Comparison of ENCODE assay signal across 8 cellular contexts in the genomic region with DNA sequence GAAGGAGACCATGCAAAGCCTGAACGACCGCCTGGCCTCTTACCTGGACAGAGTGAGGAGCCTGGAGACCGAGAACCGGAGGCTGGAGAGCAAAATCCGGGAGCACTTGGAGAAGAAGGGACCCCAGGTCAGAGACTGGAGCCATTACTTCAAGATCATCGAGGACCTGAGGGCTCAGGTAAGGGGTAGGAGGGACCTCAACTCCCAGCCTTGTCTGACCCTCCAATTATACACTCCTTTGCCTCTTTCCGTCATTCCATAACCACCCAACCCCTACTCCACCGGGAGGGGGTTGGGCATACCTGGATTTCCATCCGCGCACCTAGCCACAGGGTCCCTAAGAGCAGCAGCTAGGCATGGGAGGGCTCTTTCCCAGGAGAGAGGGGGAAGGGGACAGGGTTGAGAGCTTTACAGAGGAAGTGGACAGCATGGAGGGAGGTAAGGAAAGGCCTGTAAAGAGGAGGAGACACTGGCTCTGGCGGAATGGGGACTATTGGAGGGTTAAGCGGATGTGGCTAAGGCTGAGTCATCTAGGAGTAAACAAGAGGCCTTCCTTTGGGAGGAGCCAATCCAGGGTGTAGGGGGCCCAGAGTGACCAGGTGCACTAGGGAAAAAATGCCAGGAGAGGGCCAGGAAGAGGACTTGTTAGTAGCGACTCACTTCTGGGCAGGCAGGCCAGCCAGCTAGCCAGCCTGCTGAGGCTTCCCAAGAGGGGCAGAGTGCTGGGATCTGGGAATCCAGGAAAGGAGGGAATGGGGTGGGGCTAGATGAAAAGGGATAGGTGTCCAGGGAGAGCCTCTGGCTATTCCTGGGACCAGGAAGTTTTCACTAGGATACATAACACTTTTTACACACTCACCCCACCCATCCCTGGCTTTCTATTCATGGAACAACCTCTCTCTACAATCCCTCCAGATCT. TPM values are rescaled to one million over a fixed set of nuclear protein-coding genes. Genes with fewer than 3 reads are reported as not detected.
A peak's percentile ranks its signal among the peaks of the same experiment; 100 is the strongest.
DNase-seq lines count a peak whose midpoint lies in the region; ATAC-seq, FAIRE-seq and TF ChIP-seq lines count a peak whose summit lies in the region.

No MANE protein-coding gene starts in this region.

- H3K4me1 ChIP-seq in HepG2 (ENCODE audit: insufficient read depth, low read length), result peaks cover 68% of the 10 kb centered on the region
- no peaks in the 10 kb centered on the region for H3K4me1 ChIP-seq in urinary bladder (ENCODE audit: insufficient read depth)

- DNase-seq in SIG-M5 treated with dmso at 0.1 percent for 504 hours (lab: John Stamatoyannopoulos, UW; ENCODE audit: unreplicated experiment) (peak; percentile 40), SIG-M5 (lab: John Stamatoyannopoulos, UW) (no peak), NCI-H526 treated with DMSO at 0.1 percent for 48 hours (lab: John Stamatoyannopoulos, UW) (peak; percentile 39), HepG2 (ENCODE audit: low spot score) (peak; percentile 98), C1 segment of cervical spinal cord (lab: John Stamatoyannopoulos, UW) (no peak)
- DNase-seq in central memory CD8-positive, alpha-beta T cell (ENCODE audit: low spot score in 2 of 2), result no peak

- peak overlapping the region; percentile 100 for H3K9ac ChIP-seq in HepG2 (ENCODE audit: insufficient read depth, low read depth, low read length)

- H3K4me1 Mint-ChIP-seq in central memory CD8-positive, alpha-beta T cell, result no peaks in the 10 kb centered on the region

- peak; percentile 81 for TF ChIP-seq RAD21 in HepG2 (CRISPR knock-in tag; IDR thresholded peaks at IDR 0.05)

- CTCF ChIA-PET in HepG2 (lab: Yijun Ruan, JAX; ENCODE audit: low intra/inter-chr PET ratio, low total read pairs), result interaction anchor here (0.8 to 1.3 kb wide), 3 partner anchors 27 to 45 kb away, joined by 3 to 8 read pairs (median 4); partner anchors contain the start of gene KRT8

- peak overlapping the region; percentile 74 for H3K4me3 Mint-ChIP-seq in central memory CD8-positive, alpha-beta T cell

- no peak overlapping the region for H2AFZ ChIP-seq in HepG2 (ENCODE audit: low read length)

- H3K79me2 ChIP-seq in HepG2 (ENCODE audit: insufficient read depth, low read length), result peaks cover 31% of the 10 kb centered on the region

- peak; percentile 42; the same call in 1 of the 2 replicates for TF ChIP-seq CTCF in HepG2 (CRISPR knock-in tag; IDR thresholded peaks at IDR 0.05)

- peaks cover 10 to 31% of the 10 kb centered on the region in 2 experiments for H3K36me3 ChIP-seq in HepG2 (replicated peaks in 1 of 2; ENCODE audit: control insufficient read depth in 1 of 2, insufficient read depth in 2 of 2, low read length in 2 of 2)
- no peaks in the 10 kb centered on the region for H3K36me3 ChIP-seq in urinary bladder (ENCODE audit: insufficient read depth)

- H3K27ac ChIP-seq in HepG2 (ENCODE audit: extremely low read length, insufficient read depth, low read length) (peak overlapping the region; percentile 100), urinary bladder (ENCODE audit: low read depth) (peak overlapping the region; percentile 62)

- under 1% methylated on average over 13 of the region's 13 CpGs for WGBS in HepG2 (ENCODE audit: low lambda C conversion rate)
- 43% methylated on average over 13 of the region's 13 CpGs for whole genome bisulfite sequencing in urinary bladder

- H3K4me3 ChIP-seq in HepG2 (replicated peaks in 1 of 3; ENCODE audit: insufficient read depth in 1 of 3, low read depth in 2 of 3, low read length in 3 of 3) (peak overlapping the region; percentile 88 to 100 (median 99)), urinary bladder (ENCODE audit: low read depth, low read length) (peak overlapping the region; percentile 56)

- peaks cover 0 to 2% of the 10 kb centered on the region in 2 experiments; a peak in 1 of 5 replicates for H3K27me3 ChIP-seq in HepG2 (ENCODE audit: control insufficient read depth in 1 of 2, insufficient read depth in 2 of 2, low read length in 2 of 2)

- TF ChIP-seq EP300 in HepG2 (IDR thresholded peaks at IDR 0.05; ENCODE audit: low read depth in 2 of 2, low read length in 2 of 2) (peak in 1 of 2 experiments; percentile 90; a peak in 2 of 4 replicates), HepG2 (CRISPR knock-in tag; IDR thresholded peaks at IDR 0.05; ENCODE audit: borderline replicate concordance) (no peak; the same call in 1 of the 2 replicates)

- H3K9me3 Mint-ChIP-seq in central memory CD8-positive, alpha-beta T cell, result no peaks in the 10 kb centered on the region

- TSS peak; percentile 88 for BruUV-seq in HepG2 (replicated peaks; lab: Mats Ljungman, UMichigan)

- no peaks in the 10 kb centered on the region for H3K36me3 Mint-ChIP-seq in central memory CD8-positive, alpha-beta T cell (ENCODE audit: insufficient read depth)

- in situ Hi-C loops in HepG2 (cut with HindIII; ENCODE audit: extremely low pct_ligation_motif_present, low pct_unique_long_range_greater_than_20kb), result no loop called here

- H3K4me2 ChIP-seq in HepG2 (ENCODE audit: low read depth, low read length), result peak overlapping the region; percentile 99

- peak; percentile 83 for FAIRE-seq in HepG2 (lab: Jason Lieb, UNC)

- no peaks in the 10 kb centered on the region for H3K9me3 ChIP-seq in HepG2 (ENCODE audit: low read length)

- peaks cover 32% of the 10 kb centered on the region for H4K20me1 ChIP-seq in HepG2 (ENCODE audit: insufficient read depth, low read length)

- POLR2A ChIA-PET in HepG2 (lab: Yijun Ruan, JAX), result interaction anchor here (0.6 to 9.8 kb wide), 26 partner anchors 8 to 917 kb away, joined by 3 to 437 read pairs (median 6); partner anchors contain the start of genes EIF4B and KRT8

- TF ChIP-seq POLR2A in HepG2 (IDR thresholded peaks at IDR 0.05; ENCODE audit: insufficient read depth in 1 of 2, low read depth in 2 of 2, low read length in 2 of 2), result peak; percentile 82 to 96

- H3K27me3 Mint-ChIP-seq in central memory CD8-positive, alpha-beta T cell, result peaks cover 12% of the 10 kb centered on the region

- intact Hi-C loops in HepG2 (cut with micrococcal nuclease; ENCODE audit: unreplicated experiment), result loop anchor here (2.0 kb wide), 1 partner anchor 45 kb away; the partner anchor contains the start of gene KRT8

- no peak for ATAC-seq in central memory CD8-positive, alpha-beta T cell (replicated peaks; ENCODE audit: extremely low read depth, poor library complexity, severe bottlenecking)
- ATAC-seq in HepG2, result peak; percentile 83
- ATAC-seq in GM21786 (IDR thresholded peaks at IDR 0.05; ENCODE audit: unreplicated experiment), result no peak

- H3K27ac Mint-ChIP-seq in central memory CD8-positive, alpha-beta T cell (ENCODE audit: low read depth), result peak overlapping the region; percentile 6

RNA-seq across cellular contexts. Expression of gene KRT18, which starts 0.8 kb away (rescaled TPM):
- total RNA-seq in HepG2 (2016; rRNA removed; fragmentation: Illumina TruSeq; extraction: Trizol), result 618 and 762 TPM in 2 replicates
- total RNA-seq in HepG2 (2016; cell fraction: cytosol; rRNA removed; fragmentation: Illumina TruSeq; extraction: Trizol; ENCODE audit: low read depth), result 344 and 369 TPM in 2 replicates
- total RNA-seq in HepG2 (2016; cell fraction: insoluble cytoplasmic fraction; rRNA removed; fragmentation: Illumina TruSeq; extraction: Trizol), result 631 and 704 TPM in 2 replicates
- total RNA-seq in HepG2 (2016; cell fraction: membrane; rRNA removed; fragmentation: Illumina TruSeq; extraction: Trizol), result 289 and 321 TPM in 2 replicates
- 291 and 298 TPM in 2 replicates for total RNA-seq in HepG2 (2016; cell fraction: nucleus; rRNA removed; fragmentation: Illumina TruSeq; extraction: Trizol)
- polyA plus RNA-seq in HepG2 (2011; rRNA removed), result 433 and 436 TPM in 2 replicates
- 543 and 742 TPM in 2 replicates for polyA plus RNA-seq in HepG2 (2011; cell fraction: cytosol; rRNA removed)
- polyA plus RNA-seq in HepG2 (2011; cell fraction: nucleus; rRNA removed), result 328 and 341 TPM in 2 replicates
- polyA plus RNA-seq in HepG2 (2012), result 356 and 426 TPM in 2 replicates
- 354 and 399 TPM in 2 replicates for polyA plus RNA-seq in HepG2 (2016; cell fraction: cytosol; fragmentation: Illumina TruSeq; extraction: Trizol; ENCODE audit: low read depth)
- polyA plus RNA-seq in HepG2 (2016; cell fraction: insoluble cytoplasmic fraction; fragmentation: Illumina TruSeq; extraction: Trizol; ENCODE audit: low read depth), result 703 and 776 TPM in 2 replicates
- 250 and 261 TPM in 2 replicates for polyA plus RNA-seq in HepG2 (2016; cell fraction: membrane; fragmentation: Illumina TruSeq; extraction: Trizol; ENCODE audit: low read depth)
- polyA plus RNA-seq in HepG2 (2016; cell fraction: nucleus; fragmentation: Illumina TruSeq; extraction: Trizol; ENCODE audit: insufficient read depth, low read depth), result 432 and 466 TPM in 2 replicates
- polyA minus RNA-seq in HepG2 (2011; rRNA and poly(A)+ RNA removed; ENCODE audit: low replicate concordance), result 346 and 697 TPM in 2 replicates
- polyA minus RNA-seq in HepG2 (2011; cell fraction: cytosol; rRNA and poly(A)+ RNA removed), result 294 and 350 TPM in 2 replicates
- 138 and 164 TPM in 2 replicates for polyA minus RNA-seq in HepG2 (2011; cell fraction: nucleus; rRNA and poly(A)+ RNA removed)
- total RNA-seq in urinary bladder, result 81.8 TPM
- polyA plus RNA-seq in urinary bladder, result 70.9 TPM

RNA-seq across cellular contexts. Expression of gene KRT8, which starts 44.8 kb away (rescaled TPM):
- total RNA-seq in HepG2 (2016; rRNA removed; fragmentation: Illumina TruSeq; extraction: Trizol) (718 and 837 TPM in 2 replicates), urinary bladder (96.2 TPM)
- 191 and 201 TPM in 2 replicates for total RNA-seq in HepG2 (2016; cell fraction: cytosol; rRNA removed; fragmentation: Illumina TruSeq; extraction: Trizol; ENCODE audit: low read depth)
- 754 and 767 TPM in 2 replicates for total RNA-seq in HepG2 (2016; cell fraction: insoluble cytoplasmic fraction; rRNA removed; fragmentation: Illumina TruSeq; extraction: Trizol)
- total RNA-seq in HepG2 (2016; cell fraction: membrane; rRNA removed; fragmentation: Illumina TruSeq; extraction: Trizol), result 220 and 222 TPM in 2 replicates
- 354 and 362 TPM in 2 replicates for total RNA-seq in HepG2 (2016; cell fraction: nucleus; rRNA removed; fragmentation: Illumina TruSeq; extraction: Trizol)
- polyA plus RNA-seq in HepG2 (2011; rRNA removed) (491 and 498 TPM in 2 replicates), urinary bladder (202 TPM)
- 564 and 714 TPM in 2 replicates for polyA plus RNA-seq in HepG2 (2011; cell fraction: cytosol; rRNA removed)
- polyA plus RNA-seq in HepG2 (2011; cell fraction: nucleus; rRNA removed), result 285 and 288 TPM in 2 replicates
- 358 and 436 TPM in 2 replicates for polyA plus RNA-seq in HepG2 (2012)
- 216 and 219 TPM in 2 replicates for polyA plus RNA-seq in HepG2 (2016; cell fraction: cytosol; fragmentation: Illumina TruSeq; extraction: Trizol; ENCODE audit: low read depth)
- polyA plus RNA-seq in HepG2 (2016; cell fraction: insoluble cytoplasmic fraction; fragmentation: Illumina TruSeq; extraction: Trizol; ENCODE audit: low read depth), result 863 and 1,042 TPM in 2 replicates
- 217 and 232 TPM in 2 replicates for polyA plus RNA-seq in HepG2 (2016; cell fraction: membrane; fragmentation: Illumina TruSeq; extraction: Trizol; ENCODE audit: low read depth)
- 558 and 582 TPM in 2 replicates for polyA plus RNA-seq in HepG2 (2016; cell fraction: nucleus; fragmentation: Illumina TruSeq; extraction: Trizol; ENCODE audit: insufficient read depth, low read depth)
- polyA minus RNA-seq in HepG2 (2011; rRNA and poly(A)+ RNA removed; ENCODE audit: low replicate concordance), result 716 and 1,092 TPM in 2 replicates
- polyA minus RNA-seq in HepG2 (2011; cell fraction: cytosol; rRNA and poly(A)+ RNA removed), result 354 and 438 TPM in 2 replicates
- 198 and 204 TPM in 2 replicates for polyA minus RNA-seq in HepG2 (2011; cell fraction: nucleus; rRNA and poly(A)+ RNA removed)

RNA-seq across cellular contexts. Expression of gene EIF4B, which starts 56.6 kb away (rescaled TPM):
- total RNA-seq in HepG2 (2016; rRNA removed; fragmentation: Illumina TruSeq; extraction: Trizol), result 548 and 779 TPM in 2 replicates
- total RNA-seq in HepG2 (2016; cell fraction: cytosol; rRNA removed; fragmentation: Illumina TruSeq; extraction: Trizol; ENCODE audit: low read depth), result 127 and 150 TPM in 2 replicates
- 568 and 746 TPM in 2 replicates for total RNA-seq in HepG2 (2016; cell fraction: insoluble cytoplasmic fraction; rRNA removed; fragmentation: Illumina TruSeq; extraction: Trizol)
- 454 and 551 TPM in 2 replicates for total RNA-seq in HepG2 (2016; cell fraction: membrane; rRNA removed; fragmentation: Illumina TruSeq; extraction: Trizol)
- 263 and 291 TPM in 2 replicates for total RNA-seq in HepG2 (2016; cell fraction: nucleus; rRNA removed; fragmentation: Illumina TruSeq; extraction: Trizol)
- 327 and 416 TPM in 2 replicates for polyA plus RNA-seq in HepG2 (2011; rRNA removed)
- polyA plus RNA-seq in HepG2 (2011; cell fraction: cytosol; rRNA removed), result 501 and 516 TPM in 2 replicates
- polyA plus RNA-seq in HepG2 (2011; cell fraction: nucleus; rRNA removed), result 203 and 222 TPM in 2 replicates
- polyA plus RNA-seq in HepG2 (2012), result 450 and 479 TPM in 2 replicates
- 74.7 and 91.4 TPM in 2 replicates for polyA plus RNA-seq in HepG2 (2016; cell fraction: cytosol; fragmentation: Illumina TruSeq; extraction: Trizol; ENCODE audit: low read depth)
- 445 and 458 TPM in 2 replicates for polyA plus RNA-seq in HepG2 (2016; cell fraction: insoluble cytoplasmic fraction; fragmentation: Illumina TruSeq; extraction: Trizol; ENCODE audit: low read depth)
- polyA plus RNA-seq in HepG2 (2016; cell fraction: membrane; fragmentation: Illumina TruSeq; extraction: Trizol; ENCODE audit: low read depth), result 254 and 316 TPM in 2 replicates
- 258 and 266 TPM in 2 replicates for polyA plus RNA-seq in HepG2 (2016; cell fraction: nucleus; fragmentation: Illumina TruSeq; extraction: Trizol; ENCODE audit: insufficient read depth, low read depth)
- polyA minus RNA-seq in HepG2 (2011; rRNA and poly(A)+ RNA removed; ENCODE audit: low replicate concordance), result 738 and 1,247 TPM in 2 replicates
- polyA minus RNA-seq in HepG2 (2011; cell fraction: cytosol; rRNA and poly(A)+ RNA removed), result 496 and 595 TPM in 2 replicates
- 250 and 365 TPM in 2 replicates for polyA minus RNA-seq in HepG2 (2011; cell fraction: nucleus; rRNA and poly(A)+ RNA removed)
- total RNA-seq in urinary bladder, result 743 TPM
- 246 TPM for polyA plus RNA-seq in urinary bladder

Comparison
In these comparisons a context has a peak if more than half of its experiments do, and no peak if none do; other contexts are left out.
1. DNase-seq: peak in SIG-M5 treated with dmso at 0.1 percent for 504 hours (single experiment), NCI-H526 treated with DMSO at 0.1 percent for 48 hours (single experiment) and HepG2 (single experiment); none in SIG-M5 (single experiment), central memory CD8-positive, alpha-beta T cell (0 of 2) and C1 segment of cervical spinal cord (0 of 14).